16 cellular contexts compared by ENCODE assay signal in the genomic region with DNA sequence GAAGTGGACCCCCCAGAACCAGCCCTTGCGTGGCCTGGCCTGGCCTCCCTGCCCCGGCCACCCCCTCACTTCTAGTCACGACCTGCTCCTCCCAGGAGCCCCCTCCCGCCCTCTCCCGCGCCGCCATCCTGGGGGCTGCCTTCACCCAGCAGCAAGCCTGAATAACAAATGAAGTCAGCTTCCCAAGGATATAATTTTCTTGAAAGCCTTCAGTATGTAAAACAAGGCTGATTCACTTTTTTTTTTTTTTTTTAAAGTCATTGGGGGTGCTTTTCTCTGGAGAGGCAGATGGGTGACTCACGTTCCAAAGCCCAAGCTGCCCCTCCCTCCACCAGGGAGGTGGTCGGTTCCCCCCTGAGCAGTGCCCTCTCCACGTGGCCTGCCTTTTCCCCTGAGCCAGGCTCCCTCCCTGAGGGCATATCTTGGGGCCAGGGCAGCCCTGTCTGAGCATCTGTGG.
DNase-seq lines count a peak whose midpoint lies in the region; ATAC-seq and TF ChIP-seq lines count a peak whose summit lies in the region.
"Had no signal": no experiment of that assay in that cellular context is flagged by ENCODE, and none has a peak within 500 bp of the region (broad histone marks: within the 10 kb centered on the region; RNA-seq: fewer than 3 reads in every experiment).

No MANE protein-coding gene starts in this region.

- TF ChIP-seq CTCF in fibroblast of mammary gland (conservative IDR thresholded peaks at IDR 0.05; ENCODE audit: control insufficient read depth, insufficient read depth, low read depth, low read length) = no peak

- no peak for ATAC-seq in HG02973 (IDR thresholded peaks at IDR 0.05; ENCODE audit: unreplicated experiment)
- ATAC-seq: left colon; stimulated activated naive CD8-positive, alpha-beta T cell treated with anti-CD3 and anti-CD28 coated beads, Interleukin-15, amount 100 ng/mL, for 72 hours had no signal

- DNase-seq in GM04503 (ENCODE audit: low read depth) (peak; percentile 47), RPMI7951 (ENCODE audit: low read depth) (peak; percentile 26), fibroblast of mammary gland (ENCODE audit: low read depth) (peak; percentile 55), putamen (ENCODE audit: low spot score) (peak; percentile 34), NCI-H146 treated with DMSO at 0.1 percent for 48 hours (lab: John Stamatoyannopoulos, UW; ENCODE audit: unreplicated experiment) (no peak), retina (no peak)
- DNase-seq in activated naive CD4-positive, alpha-beta T cell treated with anti-CD3 and anti-CD28 coated beads, Interleukin-2, amount 50 U/mL, for 16 hours = no peak
- DNase-seq: activated naive CD8-positive, alpha-beta T cell treated with anti-CD3 and anti-CD28 coated beads, Interleukin-2, amount 10 ng/mL, durations not matched to agents 7 days and 5 days; CD4-positive, CD25-positive, alpha-beta regulatory T cell; left colon; naive B cell; NCI-H1092; NCI-H226; OCI-M1; stimulated activated naive CD8-positive, alpha-beta T cell treated with anti-CD3 and anti-CD28 coated beads, Interleukin-15, amount 100 ng/mL, for 72 hours had no signal

- no peak overlapping the region for H3K4me3 ChIP-seq in fibroblast of mammary gland (ENCODE audit: control insufficient read depth, low read depth, low read length)

Comparison
In these comparisons a context has a peak if more than half of its experiments do, and no peak if none do; other contexts are left out.
1. DNase-seq: peak in GM04503 (single experiment), RPMI7951 (single experiment), fibroblast of mammary gland (single experiment) and putamen (single experiment); none in NCI-H146 treated with DMSO at 0.1 percent for 48 hours (single experiment), activated naive CD4-positive, alpha-beta T cell treated with anti-CD3 and anti-CD28 coated beads, Interleukin-2, amount 50 U/mL, for 16 hours (single experiment) and retina (single experiment).